ENCODE assay signal across 1 cellular context in genomic region chr17:42422958-42423712, GRCh38.
TF ChIP-seq lines count a peak whose summit lies in the region.

A gene with protein sequence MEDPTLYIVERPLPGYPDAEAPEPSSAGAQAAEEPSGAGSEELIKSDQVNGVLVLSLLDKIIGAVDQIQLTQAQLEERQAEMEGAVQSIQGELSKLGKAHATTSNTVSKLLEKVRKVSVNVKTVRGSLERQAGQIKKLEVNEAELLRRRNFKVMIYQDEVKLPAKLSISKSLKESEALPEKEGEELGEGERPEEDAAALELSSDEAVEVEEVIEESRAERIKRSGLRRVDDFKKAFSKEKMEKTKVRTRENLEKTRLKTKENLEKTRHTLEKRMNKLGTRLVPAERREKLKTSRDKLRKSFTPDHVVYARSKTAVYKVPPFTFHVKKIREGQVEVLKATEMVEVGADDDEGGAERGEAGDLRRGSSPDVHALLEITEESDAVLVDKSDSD (minus strand): TSS chr17:42423256. CDS start chr17:42423097, 159 bp downstream.

TF ChIP-seq in HepG2, 621 proteins besides CTCF, POLR2A, EP300 and RAD21 (continued from another document and continues in another):
- 0 out of 2 replicates have a peak, but pooled peaks have one; percentile 77 for TF ChIP-seq ZNF546 (CRISPR knock-in tag; conservative IDR thresholded peaks at IDR 0.05)
- TF ChIP-seq ZSCAN20 (CRISPR knock-in tag; IDR thresholded peaks at IDR 0.05; ENCODE audit: borderline replicate concordance), result peak; percentile 90
- TF ChIP-seq ZFP82 (CRISPR knock-in tag; IDR thresholded peaks at IDR 0.05; ENCODE audit: borderline replicate concordance), result peak; percentile 75; the same call in 1 of the 2 replicates
- TF ChIP-seq ZNF605 (CRISPR knock-in tag; IDR thresholded peaks at IDR 0.05), result peak; percentile 37
- 0 out of 2 replicates have a peak, but pooled peaks have one; percentile 27 for TF ChIP-seq KLF13 (CRISPR knock-in tag; IDR thresholded peaks at IDR 0.05)
- no peak for TF ChIP-seq TRIM24 (CRISPR knock-in tag; IDR thresholded peaks at IDR 0.05)
- no peak for TF ChIP-seq ZNF468 (CRISPR knock-in tag; IDR thresholded peaks at IDR 0.05)
- TF ChIP-seq ZNF121 (CRISPR knock-in tag; IDR thresholded peaks at IDR 0.05), result no peak; the same call in 1 of the 2 replicates
- TF ChIP-seq ZNF788 (CRISPR knock-in tag; IDR thresholded peaks at IDR 0.05; ENCODE audit: borderline replicate concordance), result peak; percentile 39; the same call in 1 of the 2 replicates
- TF ChIP-seq ZNF879 (CRISPR knock-in tag; IDR thresholded peaks at IDR 0.05), result no peak
- TF ChIP-seq XBP1 (CRISPR knock-in tag; IDR thresholded peaks at IDR 0.05), result no peak
- no peak for TF ChIP-seq ZNF577 (CRISPR knock-in tag; IDR thresholded peaks at IDR 0.05; ENCODE audit: borderline replicate concordance, low read depth)
- TF ChIP-seq ARID2 (CRISPR knock-in tag; IDR thresholded peaks at IDR 0.05; ENCODE audit: borderline replicate concordance), result no peak
- TF ChIP-seq SNAI1 (CRISPR knock-in tag; IDR thresholded peaks at IDR 0.05; ENCODE audit: borderline replicate concordance), result 0 out of 2 replicates have a peak, but pooled peaks have one; percentile 53
- no peak; the same call in 1 of the 2 replicates for TF ChIP-seq ZNF451 (CRISPR knock-in tag; IDR thresholded peaks at IDR 0.05)
- peak; percentile 61; the same call in 1 of the 2 replicates for TF ChIP-seq ZNF230 (CRISPR knock-in tag; IDR thresholded peaks at IDR 0.05)
- TF ChIP-seq, protein P1, sequence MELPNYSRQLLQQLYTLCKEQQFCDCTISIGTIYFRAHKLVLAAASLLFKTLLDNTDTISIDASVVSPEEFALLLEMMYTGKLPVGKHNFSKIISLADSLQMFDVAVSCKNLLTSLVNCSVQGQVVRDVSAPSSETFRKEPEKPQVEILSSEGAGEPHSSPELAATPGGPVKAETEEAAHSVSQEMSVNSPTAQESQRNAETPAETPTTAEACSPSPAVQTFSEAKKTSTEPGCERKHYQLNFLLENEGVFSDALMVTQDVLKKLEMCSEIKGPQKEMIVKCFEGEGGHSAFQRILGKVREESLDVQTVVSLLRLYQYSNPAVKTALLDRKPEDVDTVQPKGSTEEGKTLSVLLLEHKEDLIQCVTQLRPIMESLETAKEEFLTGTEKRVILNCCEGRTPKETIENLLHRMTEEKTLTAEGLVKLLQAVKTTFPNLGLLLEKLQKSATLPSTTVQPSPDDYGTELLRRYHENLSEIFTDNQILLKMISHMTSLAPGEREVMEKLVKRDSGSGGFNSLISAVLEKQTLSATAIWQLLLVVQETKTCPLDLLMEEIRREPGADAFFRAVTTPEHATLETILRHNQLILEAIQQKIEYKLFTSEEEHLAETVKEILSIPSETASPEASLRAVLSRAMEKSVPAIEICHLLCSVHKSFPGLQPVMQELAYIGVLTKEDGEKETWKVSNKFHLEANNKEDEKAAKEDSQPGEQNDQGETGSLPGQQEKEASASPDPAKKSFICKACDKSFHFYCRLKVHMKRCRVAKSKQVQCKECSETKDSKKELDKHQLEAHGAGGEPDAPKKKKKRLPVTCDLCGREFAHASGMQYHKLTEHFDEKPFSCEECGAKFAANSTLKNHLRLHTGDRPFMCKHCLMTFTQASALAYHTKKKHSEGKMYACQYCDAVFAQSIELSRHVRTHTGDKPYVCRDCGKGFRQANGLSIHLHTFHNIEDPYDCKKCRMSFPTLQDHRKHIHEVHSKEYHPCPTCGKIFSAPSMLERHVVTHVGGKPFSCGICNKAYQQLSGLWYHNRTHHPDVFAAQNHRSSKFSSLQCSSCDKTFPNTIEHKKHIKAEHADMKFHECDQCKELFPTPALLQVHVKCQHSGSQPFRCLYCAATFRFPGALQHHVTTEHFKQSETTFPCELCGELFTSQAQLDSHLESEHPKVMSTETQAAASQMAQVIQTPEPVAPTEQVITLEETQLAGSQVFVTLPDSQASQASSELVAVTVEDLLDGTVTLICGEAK (IDR thresholded peaks at IDR 0.05), result no peak
- TF ChIP-seq, protein P1 (CRISPR knock-in tag; IDR thresholded peaks at IDR 0.05), result no peak
- no peak for TF ChIP-seq RORA (CRISPR knock-in tag; IDR thresholded peaks at IDR 0.05)
- peak; percentile 56; the same call in 1 of the 2 replicates for TF ChIP-seq ZNF768 (CRISPR knock-in tag; IDR thresholded peaks at IDR 0.05)
- TF ChIP-seq AFF4 (CRISPR knock-in tag; IDR thresholded peaks at IDR 0.05), result no peak
- TF ChIP-seq ZNF354B (CRISPR knock-in tag; IDR thresholded peaks at IDR 0.05), result no peak
- peak; percentile 54; the same call in 1 of the 2 replicates for TF ChIP-seq LCORL (IDR thresholded peaks at IDR 0.05)
- TF ChIP-seq LCORL (CRISPR knock-in tag; IDR thresholded peaks at IDR 0.05), result peak; percentile 97
- TF ChIP-seq, protein P2, sequence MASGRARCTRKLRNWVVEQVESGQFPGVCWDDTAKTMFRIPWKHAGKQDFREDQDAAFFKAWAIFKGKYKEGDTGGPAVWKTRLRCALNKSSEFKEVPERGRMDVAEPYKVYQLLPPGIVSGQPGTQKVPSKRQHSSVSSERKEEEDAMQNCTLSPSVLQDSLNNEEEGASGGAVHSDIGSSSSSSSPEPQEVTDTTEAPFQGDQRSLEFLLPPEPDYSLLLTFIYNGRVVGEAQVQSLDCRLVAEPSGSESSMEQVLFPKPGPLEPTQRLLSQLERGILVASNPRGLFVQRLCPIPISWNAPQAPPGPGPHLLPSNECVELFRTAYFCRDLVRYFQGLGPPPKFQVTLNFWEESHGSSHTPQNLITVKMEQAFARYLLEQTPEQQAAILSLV (CRISPR knock-in tag; IDR thresholded peaks at IDR 0.05; ENCODE audit: borderline replicate concordance), result peak; percentile 84
- TF ChIP-seq, protein P3, sequence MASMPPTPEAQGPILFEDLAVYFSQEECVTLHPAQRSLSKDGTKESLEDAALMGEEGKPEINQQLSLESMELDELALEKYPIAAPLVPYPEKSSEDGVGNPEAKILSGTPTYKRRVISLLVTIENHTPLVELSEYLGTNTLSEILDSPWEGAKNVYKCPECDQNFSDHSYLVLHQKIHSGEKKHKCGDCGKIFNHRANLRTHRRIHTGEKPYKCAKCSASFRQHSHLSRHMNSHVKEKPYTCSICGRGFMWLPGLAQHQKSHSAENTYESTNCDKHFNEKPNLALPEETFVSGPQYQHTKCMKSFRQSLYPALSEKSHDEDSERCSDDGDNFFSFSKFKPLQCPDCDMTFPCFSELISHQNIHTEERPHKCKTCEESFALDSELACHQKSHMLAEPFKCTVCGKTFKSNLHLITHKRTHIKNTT (CRISPR knock-in tag; IDR thresholded peaks at IDR 0.05), result no peak
- TF ChIP-seq ZNF839 (CRISPR knock-in tag; IDR thresholded peaks at IDR 0.05; ENCODE audit: borderline replicate concordance), result peak; percentile 58; the same call in 1 of the 2 replicates
- TF ChIP-seq ZNF24 (IDR thresholded peaks at IDR 0.05), result no peak
- no peak; the same call in 1 of the 2 replicates for TF ChIP-seq ZNF83 (CRISPR knock-in tag; IDR thresholded peaks at IDR 0.05; ENCODE audit: borderline replicate concordance)
- TF ChIP-seq, protein P4, sequence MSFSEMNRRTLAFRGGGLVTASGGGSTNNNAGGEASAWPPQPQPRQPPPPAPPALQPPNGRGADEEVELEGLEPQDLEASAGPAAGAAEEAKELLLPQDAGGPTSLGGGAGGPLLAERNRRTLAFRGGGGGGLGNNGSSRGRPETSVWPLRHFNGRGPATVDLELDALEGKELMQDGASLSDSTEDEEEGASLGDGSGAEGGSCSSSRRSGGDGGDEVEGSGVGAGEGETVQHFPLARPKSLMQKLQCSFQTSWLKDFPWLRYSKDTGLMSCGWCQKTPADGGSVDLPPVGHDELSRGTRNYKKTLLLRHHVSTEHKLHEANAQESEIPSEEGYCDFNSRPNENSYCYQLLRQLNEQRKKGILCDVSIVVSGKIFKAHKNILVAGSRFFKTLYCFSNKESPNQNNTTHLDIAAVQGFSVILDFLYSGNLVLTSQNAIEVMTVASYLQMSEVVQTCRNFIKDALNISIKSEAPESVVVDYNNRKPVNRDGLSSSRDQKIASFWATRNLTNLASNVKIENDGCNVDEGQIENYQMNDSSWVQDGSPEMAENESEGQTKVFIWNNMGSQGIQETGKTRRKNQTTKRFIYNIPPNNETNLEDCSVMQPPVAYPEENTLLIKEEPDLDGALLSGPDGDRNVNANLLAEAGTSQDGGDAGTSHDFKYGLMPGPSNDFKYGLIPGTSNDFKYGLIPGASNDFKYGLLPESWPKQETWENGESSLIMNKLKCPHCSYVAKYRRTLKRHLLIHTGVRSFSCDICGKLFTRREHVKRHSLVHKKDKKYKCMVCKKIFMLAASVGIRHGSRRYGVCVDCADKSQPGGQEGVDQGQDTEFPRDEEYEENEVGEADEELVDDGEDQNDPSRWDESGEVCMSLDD (CRISPR knock-in tag; IDR thresholded peaks at IDR 0.05; ENCODE audit: borderline replicate concordance), result peak; percentile 91; the same call in 1 of the 2 replicates
- TF ChIP-seq GATA4 (IDR thresholded peaks at IDR 0.05; ENCODE audit: borderline replicate concordance, low read depth), result peak; percentile 80
- peak; percentile 79; the same call in 1 of the 2 replicates for TF ChIP-seq PBX3 (CRISPR knock-in tag; IDR thresholded peaks at IDR 0.05; ENCODE audit: borderline replicate concordance)
- TF ChIP-seq ZBTB4 (CRISPR knock-in tag; IDR thresholded peaks at IDR 0.05; ENCODE audit: borderline replicate concordance), result peak; percentile 63; the same call in 1 of the 2 replicates
